ENCODE assay signal across 13 cellular contexts in the genomic region with DNA sequence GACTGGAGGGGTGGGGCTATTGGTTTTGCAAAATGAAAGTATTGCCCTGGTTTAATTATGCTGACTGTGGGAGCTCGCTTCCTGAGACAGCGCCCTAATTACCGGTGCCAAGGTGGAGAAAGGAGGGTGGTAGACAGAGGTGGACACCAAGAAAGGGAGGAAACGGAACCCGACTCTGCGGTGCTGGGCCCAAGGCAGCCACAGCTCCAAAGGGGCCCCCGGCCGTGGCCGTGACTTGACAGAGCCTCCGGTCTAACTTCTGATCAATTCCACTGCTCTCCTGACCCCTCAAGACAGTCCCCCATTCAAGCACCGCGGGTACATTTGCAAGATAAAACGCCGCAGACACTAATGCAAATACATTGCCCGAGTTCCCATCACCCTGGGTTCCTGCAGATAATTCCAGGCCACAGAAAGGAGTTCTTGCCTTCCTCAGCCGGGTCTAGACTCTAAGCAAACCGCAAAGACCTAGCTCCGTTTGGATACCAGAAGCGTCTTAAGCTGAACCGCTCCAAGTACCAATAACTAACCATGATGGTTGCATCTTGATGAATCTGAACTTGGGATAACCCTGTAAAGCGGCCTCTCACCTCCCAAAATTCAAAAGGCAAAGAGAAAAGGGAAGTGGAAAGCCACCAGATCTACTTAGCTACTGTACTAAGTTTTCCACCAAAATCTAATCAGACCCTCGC.
DNase-seq lines count a peak whose midpoint lies in the region; ATAC-seq and TF ChIP-seq lines count a peak whose summit lies in the region.
"Had no signal": no experiment of that assay in that cellular context is flagged by ENCODE, and none has a peak within 500 bp of the region (broad histone marks: within the 10 kb centered on the region; RNA-seq: fewer than 3 reads in every experiment).

No MANE protein-coding gene starts in this region.

- peaks cover 23% of the 10 kb centered on the region for H3K27me3 Mint-ChIP-seq in endothelial cell (ENCODE audit: unreplicated experiment)

- ATAC-seq in GM19463 (IDR thresholded peaks at IDR 0.05; ENCODE audit: unreplicated experiment): no peak

- H3K4me1 Mint-ChIP-seq in endothelial cell (ENCODE audit: unreplicated experiment): peaks cover 44% of the 10 kb centered on the region

- H3K36me3 Mint-ChIP-seq in endothelial cell (ENCODE audit: low read depth, unreplicated experiment): no peaks in the 10 kb centered on the region

- no peak overlapping the region for H3K4me3 Mint-ChIP-seq in endothelial cell (ENCODE audit: unreplicated experiment)
- H3K4me3 Mint-ChIP-seq: stimulated activated naive CD8-positive, alpha-beta T cell treated with anti-CD3 and anti-CD28 coated beads, Interleukin-15, Interleukin-2, amounts not matched to agents 100 ng/mL and 50 ng/mL, for 24 hours had no signal

- TF ChIP-seq CTCF in endothelial cell (IDR thresholded peaks at IDR 0.05; ENCODE audit: unreplicated experiment) (no peak), foreskin fibroblast (IDR thresholded peaks at IDR 0.05; ENCODE audit: low read depth, low read length) (no peak)

- DNase-seq in DMS 273 (lab: John Stamatoyannopoulos, UW; ENCODE audit: unreplicated experiment): peak; percentile 77
- DNase-seq in DMS 273 treated with DMSO at 0.1 percent for 48 hours (lab: John Stamatoyannopoulos, UW): no peak
- DNase-seq in NCI-H69 (lab: John Stamatoyannopoulos, UW): peak; percentile 93
- DNase-seq in endothelial cell (ENCODE audit: low spot score): peak; percentile 9
- peak; percentile 67 for DNase-seq in pons (ENCODE audit: low spot score)
- DNase-seq in foreskin fibroblast: no peak
- DNase-seq in SIG-M5 treated with dmso at 0.1 percent for 504 hours (lab: John Stamatoyannopoulos, UW; ENCODE audit: unreplicated experiment): no peak
- DNase-seq: activated CD4-positive, alpha-beta T cell treated with anti-CD3 and anti-CD28 coated beads for 4 hours; NCI-H1105 treated with DMSO at 0.1 percent for 48 hours; NCI-H748 treated with DMSO at 0.1 percent for 48 hours; stimulated activated CD4-positive, alpha-beta T cell treated with anti-CD3 and anti-CD28 coated beads, Interleukin-2, amount 100 ng/mL, for 48 hours had no signal

- no peak overlapping the region for H3K4me3 ChIP-seq in foreskin fibroblast (ENCODE audit: low read depth in 1 of 2, low read length in 2 of 2)

- no peak overlapping the region for H3K27ac Mint-ChIP-seq in endothelial cell (ENCODE audit: unreplicated experiment)
- H3K27ac Mint-ChIP-seq: stimulated activated naive CD8-positive, alpha-beta T cell treated with anti-CD3 and anti-CD28 coated beads, Interleukin-15, Interleukin-2, amounts not matched to agents 100 ng/mL and 50 ng/mL, for 24 hours had no signal

- H3K9me3 Mint-ChIP-seq in endothelial cell (ENCODE audit: unreplicated experiment): no peaks in the 10 kb centered on the region

Comparison
In these comparisons a context has a peak if more than half of its experiments do, and no peak if none do; other contexts are left out.
1. DNase-seq: peak in DMS 273 (single experiment), NCI-H69 (single experiment), endothelial cell (single experiment) and pons (single experiment); none in DMS 273 treated with DMSO at 0.1 percent for 48 hours (single experiment), foreskin fibroblast (0 of 2) and SIG-M5 treated with dmso at 0.1 percent for 504 hours (single experiment).